11 cellular contexts compared by ENCODE assay signal in the genomic region with DNA sequence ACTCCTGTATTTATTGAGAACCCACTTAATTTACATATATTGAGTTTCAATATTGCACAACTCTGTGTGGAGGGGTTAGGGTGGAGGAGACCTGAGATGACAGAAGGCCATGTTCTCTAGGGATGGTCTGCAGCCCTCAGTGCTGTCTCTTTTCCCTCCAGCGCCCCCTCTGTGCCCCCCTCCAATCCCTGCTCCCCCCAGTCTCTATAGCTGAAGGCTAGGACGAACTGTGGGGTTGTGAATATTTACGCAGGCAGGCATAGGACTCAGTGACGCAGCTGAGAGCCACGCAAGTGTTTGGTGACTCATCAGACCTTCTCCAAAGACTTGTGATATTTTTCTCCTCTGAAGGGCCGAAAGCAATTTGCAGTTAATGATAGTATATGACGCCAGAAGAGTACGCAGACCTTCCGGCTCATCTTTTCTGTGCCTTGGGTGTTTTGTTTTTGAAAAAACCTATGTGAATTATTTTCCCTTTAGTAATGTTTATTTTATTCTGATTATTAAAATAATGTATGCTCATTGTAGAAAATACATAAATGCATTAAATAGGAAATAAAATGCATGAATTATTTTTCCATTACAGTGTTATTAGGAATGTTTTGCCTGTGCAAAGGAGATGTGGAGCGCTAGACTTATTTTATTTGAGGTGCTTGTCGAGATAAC. TPM values are rescaled to one million over a fixed set of nuclear protein-coding genes. Genes with fewer than 3 reads are reported as not detected.
A peak's percentile ranks its signal among the peaks of the same experiment; 100 is the strongest.
DNase-seq lines count a peak whose midpoint lies in the region; ATAC-seq and TF ChIP-seq lines count a peak whose summit lies in the region.
"Had no signal": no experiment of that assay in that cellular context is flagged by ENCODE, and none has a peak within 500 bp of the region (broad histone marks: within the 10 kb centered on the region; RNA-seq: fewer than 3 reads in every experiment).

No MANE protein-coding gene starts in this region.

- H3K27ac ChIP-seq in BLaER1 treated with 17β-estradiol and CSF1 and Interleukin-3, amounts not matched to agents 10 nM and 100 nM: peak overlapping the region in 9 of 11 experiments; percentile 62 to 84 (median 80); a peak in 13 of 22 replicates
- no peak overlapping the region for H3K27ac ChIP-seq in left lung
- H3K27ac ChIP-seq in testis: no peak overlapping the region
- H3K27ac ChIP-seq: esophagus squamous epithelium had no signal

- no peaks in the 10 kb centered on the region for H3K36me3 ChIP-seq in BLaER1 treated with 17β-estradiol and CSF1 and Interleukin-3, amounts not matched to agents 10 nM and 100 nM
- H3K36me3 ChIP-seq in left lung (no peaks in the 10 kb centered on the region), testis (ENCODE audit: low read depth, missing control alignments) (no peaks in the 10 kb centered on the region)
- H3K36me3 ChIP-seq: esophagus squamous epithelium had no signal

- WGBS in testis, 2 donors: 88 to 94% methylated on average over 11 of the region's 11 CpGs

- H3K9ac ChIP-seq in BLaER1 treated with 17β-estradiol and CSF1 and Interleukin-3, amounts not matched to agents 10 nM and 100 nM: peak overlapping the region in 3 of 11 experiments; percentile 39 to 70 (median 65); a peak in 5 of 22 replicates

- TF ChIP-seq POLR2A in testis (IDR thresholded peaks at IDR 0.05): no peak

- TF ChIP-seq CTCF in left lung (IDR thresholded peaks at IDR 0.05) (no peak), testis (IDR thresholded peaks at IDR 0.05) (no peak)

- DNase-seq in HT1080 (ENCODE audit: low read depth) (peak; percentile 86), left lung (peak; percentile 51 to 60), testis (no peak)
- DNase-seq in stimulated activated CD4-positive, alpha-beta T cell treated with anti-CD3 and anti-CD28 coated beads, Interleukin-4, amount 100 ng/mL, for 24 hours: no peak
- DNase-seq: esophagus squamous epithelium, NCI-H446 treated with DMSO at 0.1 percent for 48 hours had no signal

- intact Hi-C loops in left lung (cut with DNase I) (no loop called here), testis (cut with DNase I; ENCODE audit: low total_unique reads) (no loop called here)

- H3K4me1 ChIP-seq in BLaER1 treated with 17β-estradiol and CSF1 and Interleukin-3, amounts not matched to agents 10 nM and 100 nM: peaks cover 35 to 62% (median 53%) of the 10 kb centered on the region in 10 experiments
- H3K4me1 ChIP-seq in left lung (peaks cover 4 to 32% of the 10 kb centered on the region in 2 donors), testis (peaks cover 13% of the 10 kb centered on the region)

- peak; percentile 81 for ATAC-seq in SK-N-SH treated with all-trans-retinoic acid at 6 μM for 48 hours
- peak; percentile 84 for ATAC-seq in left lung
- no peak for ATAC-seq in HG02610 (IDR thresholded peaks at IDR 0.05; ENCODE audit: unreplicated experiment)
- no peak for ATAC-seq in HG03469 (IDR thresholded peaks at IDR 0.05; ENCODE audit: unreplicated experiment)
- ATAC-seq: WTC11 had no signal

- no peaks in the 10 kb centered on the region for H3K27me3 ChIP-seq in BLaER1 treated with 17β-estradiol and CSF1 and Interleukin-3, amounts not matched to agents 10 nM and 100 nM
- no peaks in the 10 kb centered on the region for H3K27me3 ChIP-seq in left lung
- no peaks in the 10 kb centered on the region for H3K27me3 ChIP-seq in testis
- H3K27me3 ChIP-seq: esophagus squamous epithelium had no signal

- H3K9me3 ChIP-seq in BLaER1 treated with 17β-estradiol and CSF1 and Interleukin-3, amounts not matched to agents 10 nM and 100 nM (replicated peaks in 1 of 11): no peaks in the 10 kb centered on the region
- H3K9me3 ChIP-seq in left lung (no peaks in the 10 kb centered on the region), testis (no peaks in the 10 kb centered on the region)
- H3K9me3 ChIP-seq: esophagus squamous epithelium had no signal

- no peak overlapping the region for H3K4me3 ChIP-seq in BLaER1 treated with 17β-estradiol and CSF1 and Interleukin-3, amounts not matched to agents 10 nM and 100 nM
- no peak overlapping the region for H3K4me3 ChIP-seq in left lung
- no peak overlapping the region for H3K4me3 ChIP-seq in testis
- H3K4me3 ChIP-seq: esophagus squamous epithelium had no signal

- H4K20me1 ChIP-seq in BLaER1 treated with 17β-estradiol and CSF1 and Interleukin-3, amounts not matched to agents 10 nM and 100 nM: peaks cover 0 to 19% (median 0%) of the 10 kb centered on the region in 11 experiments; a peak in 4 of 22 replicates

- peak overlapping the region in 10 of 11 experiments; percentile 64 to 89 (median 81); a peak in 19 of 22 replicates for H3K4me2 ChIP-seq in BLaER1 treated with 17β-estradiol and CSF1 and Interleukin-3, amounts not matched to agents 10 nM and 100 nM

TF ChIP-seq in SK-N-SH treated with all-trans-retinoic acid at 6 μM for 48 hours, 23 proteins besides CTCF, POLR2A, EP300 and RAD21:
- TF ChIP-seq ARNTL (CRISPR knock-in tag; IDR thresholded peaks at IDR 0.05; ENCODE audit: borderline replicate concordance, low read depth) (no peak), ZC3H10 (CRISPR knock-in tag; IDR thresholded peaks at IDR 0.05) (peak; percentile 34; the same call in 1 of the 2 replicates)

RNA-seq across cellular contexts. Expression of a gene that starts 32.2 kb away (rescaled TPM):
- total RNA-seq in HT1080 (2014; rRNA removed; shearing (Covaris generic)): 12.1 and 14.0 TPM in 2 replicates
- polyA plus RNA-seq in HT1080 (2015; cell fraction: cytosol; rRNA removed): 10.7 and 11.2 TPM in 2 replicates
- 12.9 and 16.0 TPM in 2 replicates for polyA plus RNA-seq in HT1080 (2015; cell fraction: nucleus; rRNA removed)
- 10 to 100 TPM in 1 of 2 donors, 1 to 10 TPM in 1; 8.4 to 12.1 TPM for total RNA-seq in left lung
- total RNA-seq in testis: 10 to 100 TPM; 12.9 to 18.2 TPM
- 12.8 TPM for polyA plus RNA-seq in testis (ENCODE audit: insufficient read depth, low read depth, low replicate concordance)

Comparison
In these comparisons a context has a peak if more than half of its experiments do, and no peak if none do; other contexts are left out.
1. H3K27ac ChIP-seq: peak in BLaER1 treated with 17β-estradiol and CSF1 and Interleukin-3, amounts not matched to agents 10 nM and 100 nM (9 of 11); none in left lung (0 of 2) and testis (0 of 2).
2. DNase-seq: peak in HT1080 (single experiment) and left lung (2 of 2); none in testis (single experiment) and stimulated activated CD4-positive, alpha-beta T cell treated with anti-CD3 and anti-CD28 coated beads, Interleukin-4, amount 100 ng/mL, for 24 hours (single experiment).
3. ATAC-seq: peak in SK-N-SH treated with all-trans-retinoic acid at 6 μM for 48 hours (single experiment) and left lung (single experiment); none in HG02610 (single experiment) and HG03469 (single experiment).